In genomic region chr3:178519701-178520100, GRCh38 we compare ENCODE assay signal across 1 cellular context.
A peak's percentile ranks its signal among the peaks of the same experiment; 100 is the strongest.
TF ChIP-seq lines count a peak whose summit lies in the region.

No MANE protein-coding gene starts in this region.

TF ChIP-seq in GM12878, 131 proteins besides CTCF, POLR2A, EP300 and RAD21 (continued from another document):
- 0 out of 2 replicates have a peak, but pooled peaks have one; percentile 6 for TF ChIP-seq SMC3 (IDR thresholded peaks at IDR 0.05; ENCODE audit: borderline replicate concordance, low read length)
